ENCODE assay signal across 1 cellular context in genomic region chrX:120306640-120307039, GRCh38.
A peak's percentile ranks its signal among the peaks of the same experiment; 100 is the strongest.
TF ChIP-seq lines count a peak whose summit lies in the region.

No MANE protein-coding gene starts in this region.

TF ChIP-seq in GM12878, 131 proteins besides CTCF, POLR2A, EP300 and RAD21:
- TF ChIP-seq BACH1 (IDR thresholded peaks at IDR 0.05; ENCODE audit: borderline replicate concordance) (peak; percentile 81; the same call in 1 of the 2 replicates), RUNX3 (IDR thresholded peaks at IDR 0.05; ENCODE audit: low read length) (peak; percentile 31; the same call in 1 of the 2 replicates), ZNF274 (IDR thresholded peaks at IDR 0.05; ENCODE audit: insufficient read depth, insufficient read length) (no peak), ASH2L (IDR thresholded peaks at IDR 0.05; ENCODE audit: borderline replicate concordance, low read depth) (no peak), RELB (IDR thresholded peaks at IDR 0.05; ENCODE audit: low read depth) (peak; percentile 15; the same call in 1 of the 2 replicates), HSF1 (IDR thresholded peaks at IDR 0.05; ENCODE audit: low read depth, low read length) (no peak), IKZF1 (conservative IDR thresholded peaks at IDR 0.05) (0 out of 2 replicates have a peak, but pooled peaks have one; percentile 17), IKZF2 (IDR thresholded peaks at IDR 0.05) (peak; percentile 25 to 26; a peak in 2 of 4 replicates)
